ENCODE assay signal across 14 cellular contexts in the genomic region with DNA sequence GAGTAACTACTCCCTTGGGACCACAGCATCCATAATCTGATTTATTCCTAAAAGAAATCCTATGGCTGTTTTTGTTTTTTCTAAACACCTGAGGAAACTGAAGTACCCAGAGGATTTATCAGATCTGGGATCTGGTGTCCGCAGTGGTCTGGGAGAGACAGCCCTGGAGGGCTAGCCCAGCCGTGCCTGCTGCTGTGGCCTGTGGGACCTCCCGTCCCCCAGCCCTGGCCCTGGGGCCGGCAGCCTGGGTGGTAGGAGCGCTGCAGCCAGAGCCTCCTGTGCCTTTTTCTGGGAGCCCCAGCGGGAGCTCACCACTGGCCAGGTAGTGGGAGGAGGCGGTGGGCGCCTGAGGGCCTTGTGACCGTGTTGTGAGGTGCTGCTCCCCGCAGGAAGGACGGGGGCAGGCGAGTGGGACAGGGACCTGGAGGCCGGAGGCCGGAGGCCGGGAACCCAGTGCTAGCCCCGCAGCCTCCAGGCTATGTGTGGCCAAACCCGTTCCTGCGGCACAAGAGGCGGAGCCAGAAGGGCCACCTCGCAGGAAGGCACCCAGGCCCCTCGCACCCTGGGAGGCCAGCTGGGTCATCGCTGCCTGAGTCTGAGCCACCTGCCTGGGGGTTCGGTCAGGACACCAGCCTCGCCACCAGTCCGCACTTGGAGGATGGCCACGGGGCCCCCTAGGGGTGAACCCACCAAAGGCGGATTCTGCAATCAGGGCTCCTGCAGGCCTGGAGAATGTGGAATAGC. TPM values are rescaled to one million over a fixed set of nuclear protein-coding genes. Genes with fewer than 3 reads are reported as not detected.
A peak's percentile ranks its signal among the peaks of the same experiment; 100 is the strongest.
DNase-seq lines count a peak whose midpoint lies in the region; ATAC-seq and TF ChIP-seq lines count a peak whose summit lies in the region.
"Had no signal": no experiment of that assay in that cellular context is flagged by ENCODE, and none has a peak within 500 bp of the region (broad histone marks: within the 10 kb centered on the region; RNA-seq: fewer than 3 reads in every experiment).

No MANE protein-coding gene starts in this region.

- H3K4me3 Mint-ChIP-seq in activated CD8-positive, alpha-beta T cell treated with anti-CD3 and anti-CD28 coated beads for 36 hours = no peak overlapping the region
- H3K4me3 Mint-ChIP-seq: activated T-helper 17 cell treated with anti-CD3 and anti-CD28 coated beads, Interleukin-2, amount 50 U/mL, for 72 hours; stimulated activated effector memory CD8-positive, alpha-beta T cell treated with anti-CD3 and anti-CD28 coated beads, Interleukin-12 subunit alpha, Interleukin-12 subunit beta, amount 100 ng/mL, for 72 hours had no signal

- H4K91ac ChIP-seq in neuronal stem cell (ENCODE audit: low read depth, low read length, poor library complexity) = peak overlapping the region; percentile 27

- no peak for TF ChIP-seq POLR2A in heart left ventricle (IDR thresholded peaks at IDR 0.05)

- no peak overlapping the region for H3K4ac ChIP-seq in neuronal stem cell (ENCODE audit: low read length)

- H3K4me2 ChIP-seq in neuronal stem cell (ENCODE audit: insufficient read depth, low read length, poor library complexity, severe bottlenecking) = no peak overlapping the region

- peak overlapping the region; percentile 39 for H3K14ac ChIP-seq in neuronal stem cell (ENCODE audit: low read length)

- peaks cover 13% of the 10 kb centered on the region for H3K36me3 Mint-ChIP-seq in activated CD8-positive, alpha-beta T cell treated with anti-CD3 and anti-CD28 coated beads for 36 hours (ENCODE audit: low read depth)

- no peaks in the 10 kb centered on the region for H3K27me3 Mint-ChIP-seq in activated CD8-positive, alpha-beta T cell treated with anti-CD3 and anti-CD28 coated beads for 36 hours
- H3K27me3 Mint-ChIP-seq: activated T-helper 17 cell treated with anti-CD3 and anti-CD28 coated beads, Interleukin-2, amount 50 U/mL, for 72 hours had no signal

- H3K27me3 ChIP-seq in heart left ventricle (no peaks in the 10 kb centered on the region), esophagus (ENCODE audit: control insufficient read depth in 1 of 2, insufficient read depth in 2 of 2, low read length in 2 of 2) (no peaks in the 10 kb centered on the region), neuronal stem cell (ENCODE audit: control insufficient read depth in 3 of 3, insufficient read depth in 3 of 3, low read depth in 1 of 3, low read length in 3 of 3) (no peaks in the 10 kb centered on the region), aorta (ENCODE audit: control insufficient read depth in 1 of 2, insufficient read depth in 2 of 2, low read length in 1 of 2) (no peaks in the 10 kb centered on the region)

- no peak for TF ChIP-seq CTCF in heart left ventricle (IDR thresholded peaks at IDR 0.05)
- no peak for TF ChIP-seq CTCF in activated CD8-positive, alpha-beta T cell treated with anti-CD3 and anti-CD28 coated beads for 36 hours (IDR thresholded peaks at IDR 0.05)

- no peak for DNase-seq in heart left ventricle
- DNase-seq in left ventricle myocardium superior = no peak
- DNase-seq in neuronal stem cell (ENCODE audit: low spot score) = no peak
- no peak for DNase-seq in aorta
- no peak for DNase-seq in activated CD8-positive, alpha-beta T cell treated with anti-CD3 and anti-CD28 coated beads for 36 hours
- DNase-seq: ACHN; effector memory CD4-positive, alpha-beta T cell; NCI-H1048 had no signal

- H3K27ac ChIP-seq in heart left ventricle (peak overlapping the region; percentile 44 to 88 (median 74)), esophagus (ENCODE audit: low read depth in 2 of 2, low read length in 1 of 2) (peak overlapping the region; percentile 75 to 85), neuronal stem cell (replicated peaks; ENCODE audit: low read length) (peak overlapping the region; percentile 39), aorta (ENCODE audit: low read depth in 1 of 2, low read length in 2 of 2) (peak overlapping the region; percentile 93 to 98)

- H3K36me3 ChIP-seq in heart left ventricle = peaks cover 0 to 32% (median 24%) of the 10 kb centered on the region in 9 donors
- H3K36me3 ChIP-seq in esophagus (ENCODE audit: control insufficient read depth in 2 of 2, insufficient read depth in 2 of 2, low read length in 1 of 2) = peaks cover 0 to 4% of the 10 kb centered on the region in 2 donors
- H3K36me3 ChIP-seq in neuronal stem cell (replicated peaks in 1 of 2; ENCODE audit: control insufficient read depth in 2 of 2, insufficient read depth in 2 of 2, low read length in 2 of 2) = peaks cover 0 to 28% of the 10 kb centered on the region in 2 donors
- no peaks in the 10 kb centered on the region for H3K36me3 ChIP-seq in aorta (ENCODE audit: control insufficient read depth in 1 of 2, insufficient read depth in 2 of 2, low read length in 1 of 2)

- no peaks in the 10 kb centered on the region for H3K9me3 Mint-ChIP-seq in activated CD8-positive, alpha-beta T cell treated with anti-CD3 and anti-CD28 coated beads for 36 hours
- H3K9me3 Mint-ChIP-seq: activated T-helper 17 cell treated with anti-CD3 and anti-CD28 coated beads, Interleukin-2, amount 50 U/mL, for 72 hours; stimulated activated effector memory CD8-positive, alpha-beta T cell treated with anti-CD3 and anti-CD28 coated beads, Interleukin-12 subunit alpha, Interleukin-12 subunit beta, amount 100 ng/mL, for 72 hours had no signal

- H3K79me1 ChIP-seq in neuronal stem cell (ENCODE audit: low read depth, low read length) = no peaks in the 10 kb centered on the region

- peak overlapping the region; percentile 68 for H2BK12ac ChIP-seq in neuronal stem cell (ENCODE audit: low read length)

- ATAC-seq in heart left ventricle = no peak
- ATAC-seq in left ventricle myocardium superior = no peak
- no peak for ATAC-seq in aorta (ENCODE audit: low FRiP score)
- ATAC-seq in activated CD8-positive, alpha-beta T cell treated with anti-CD3 and anti-CD28 coated beads for 36 hours = no peak
- ATAC-seq in GM19023 (IDR thresholded peaks at IDR 0.05; ENCODE audit: unreplicated experiment) = no peak
- ATAC-seq in HG02840 (IDR thresholded peaks at IDR 0.05; ENCODE audit: low FRiP score, unreplicated experiment) = no peak
- ATAC-seq: activated T-helper 17 cell treated with anti-CD3 and anti-CD28 coated beads, Interleukin-2, amount 50 U/mL, for 72 hours; stimulated activated effector memory CD8-positive, alpha-beta T cell treated with anti-CD3 and anti-CD28 coated beads, Interleukin-12 subunit alpha, Interleukin-12 subunit beta, amount 100 ng/mL, for 72 hours had no signal

- 83 to 90% (median 88%) methylated on average over 17 to 27 of the region's 27 CpGs for WGBS in heart left ventricle, 4 donors
- 90 to 91% methylated on average over 25 to 27 of the region's 27 CpGs for WGBS in esophagus, 2 donors
- no CpG with 5 or more reads among the region's 27 CpGs for WGBS in neuronal stem cell (ENCODE audit: extremely low coverage in 2 of 2, insufficient read length in 2 of 2, insufficient replicate concordance in 1 of 2), 2 donors
- WGBS in aorta, 2 donors = 66 to 69% methylated on average over 19 to 27 of the region's 27 CpGs

- H3K4me3 ChIP-seq in heart left ventricle = no peak overlapping the region
- no peak overlapping the region for H3K4me3 ChIP-seq in esophagus (ENCODE audit: low read depth in 1 of 2, low read length in 2 of 2)
- H3K4me3 ChIP-seq in neuronal stem cell (ENCODE audit: low read length in 2 of 2) = no peak overlapping the region
- no peak overlapping the region for H3K4me3 ChIP-seq in aorta (ENCODE audit: low read length in 2 of 2)
- H3K4me3 ChIP-seq: HAP-1 had no signal

- H2BK120ac ChIP-seq in neuronal stem cell (ENCODE audit: low read depth, low read length) = no peak overlapping the region

- H2BK15ac ChIP-seq in neuronal stem cell (ENCODE audit: low read length) = peak overlapping the region; percentile 90

- peaks cover 14% of the 10 kb centered on the region for H3K4me1 Mint-ChIP-seq in activated CD8-positive, alpha-beta T cell treated with anti-CD3 and anti-CD28 coated beads for 36 hours (ENCODE audit: low read depth)

- H3K27ac Mint-ChIP-seq in activated CD8-positive, alpha-beta T cell treated with anti-CD3 and anti-CD28 coated beads for 36 hours = no peak overlapping the region
- H3K27ac Mint-ChIP-seq: activated T-helper 17 cell treated with anti-CD3 and anti-CD28 coated beads, Interleukin-2, amount 50 U/mL, for 72 hours; stimulated activated effector memory CD8-positive, alpha-beta T cell treated with anti-CD3 and anti-CD28 coated beads, Interleukin-12 subunit alpha, Interleukin-12 subunit beta, amount 100 ng/mL, for 72 hours had no signal

- H2BK5ac ChIP-seq in neuronal stem cell (ENCODE audit: low read length) = peak overlapping the region; percentile 67

- H3K9ac ChIP-seq in neuronal stem cell (ENCODE audit: low read depth, low read length, poor library complexity) = no peak overlapping the region

- H3K4me1 ChIP-seq in heart left ventricle (peaks cover 3 to 58% (median 30%) of the 10 kb centered on the region in 12 donors), esophagus (ENCODE audit: control insufficient read depth in 2 of 2, insufficient read depth in 2 of 2, low read length in 1 of 2) (peaks cover 7 to 11% of the 10 kb centered on the region in 2 donors), neuronal stem cell (ENCODE audit: control insufficient read depth in 2 of 2, insufficient read depth in 1 of 2, low read depth in 1 of 2, low read length in 2 of 2) (peaks cover 17 to 26% of the 10 kb centered on the region in 2 donors), aorta (ENCODE audit: control insufficient read depth in 1 of 2, insufficient read depth in 2 of 2, low read length in 2 of 2) (peaks cover 2 to 23% of the 10 kb centered on the region in 2 donors)

- CTCF ChIA-PET in activated CD8-positive, alpha-beta T cell treated with anti-CD3 and anti-CD28 coated beads for 36 hours (lab: Charles Lee) = interaction anchor here (0.9 to 1.0 kb wide), 2 partner anchors 21 to 170 kb away, joined by 3 read pairs; no protein-coding TSS in a partner anchor

- no peak overlapping the region for H4K8ac ChIP-seq in neuronal stem cell (ENCODE audit: low read depth, low read length)

- H3K18ac ChIP-seq in neuronal stem cell (ENCODE audit: low read length) = peak overlapping the region; percentile 95

- POLR2A ChIA-PET in activated CD8-positive, alpha-beta T cell treated with anti-CD3 and anti-CD28 coated beads for 36 hours (lab: Charles Lee) = no interaction called here

- H3K9me3 ChIP-seq in heart left ventricle (no peaks in the 10 kb centered on the region), esophagus (ENCODE audit: control insufficient read depth in 2 of 2, insufficient read depth in 1 of 2, low read depth in 1 of 2, low read length in 1 of 2) (peaks cover 0 to 2% of the 10 kb centered on the region in 2 donors), neuronal stem cell (replicated peaks in 1 of 2; ENCODE audit: control insufficient read depth in 2 of 2, insufficient read depth in 1 of 2, low read depth in 1 of 2, low read length in 2 of 2) (no peaks in the 10 kb centered on the region), aorta (ENCODE audit: control insufficient read depth, low read length) (no peaks in the 10 kb centered on the region)
- H3K9me3 ChIP-seq: HAP-1 had no signal

- H2AFZ ChIP-seq in neuronal stem cell (ENCODE audit: low read length) = no peak overlapping the region

- peak overlapping the region; percentile 98 for H2AK5ac ChIP-seq in neuronal stem cell (ENCODE audit: low read depth, low read length)

- intact Hi-C loops in heart left ventricle (cut with DNase I) (no loop called here), left ventricle myocardium superior (cut with micrococcal nuclease) (no loop called here), aorta (cut with DNase I) (loop anchor here in 1 of 2 donors (2.0 kb wide), 1 partner anchor 17 kb away; no protein-coding TSS in a partner anchor)
- intact Hi-C loops in activated CD8-positive, alpha-beta T cell treated with anti-CD3 and anti-CD28 coated beads for 36 hours (cut with micrococcal nuclease) = no loop called here

- no peak overlapping the region for H3K23ac ChIP-seq in neuronal stem cell (ENCODE audit: low read depth, low read length, poor library complexity)

RNA-seq across cellular contexts. Expression of gene C11orf96, which starts 18.2 kb away (rescaled TPM):
- total RNA-seq in heart left ventricle (100 to 1,000 TPM in 1 of 9 donors, 10 to 100 TPM in 7, 1 to 10 TPM in 1; 9.6 to 109 (median 18.1) TPM), left ventricle myocardium superior (16.1 TPM), aorta (1,000 to 10,000 TPM in 1 of 2 donors, 100 to 1,000 TPM in 1; 629 to 1,628 TPM)
- polyA plus RNA-seq in heart left ventricle (10 to 100 TPM in 1 of 2 donors, 1 to 10 TPM in 1; 7.9 to 18.5 TPM), esophagus (10 to 100 TPM in 1 of 2 donors, 1 to 10 TPM in 1; 4.8 to 38.4 TPM), aorta (100 to 1,000 TPM in 1 of 2 donors, 10 to 100 TPM in 1; 67.7 to 759 TPM)
- polyA plus RNA-seq in neuronal stem cell (2013, experiment 1 of 2) = 3.5 TPM
- polyA plus RNA-seq in neuronal stem cell (2013, experiment 2 of 2) = 4.2 TPM
- 1 to 10 TPM; 1.0 to 1.3 TPM for total RNA-seq in activated CD8-positive, alpha-beta T cell treated with anti-CD3 and anti-CD28 coated beads for 36 hours

RNA-seq across cellular contexts. Expression of gene ALKBH3, which starts 43.7 kb away (rescaled TPM):
- total RNA-seq in heart left ventricle (10 to 100 TPM; 13.1 to 24.7 (median 19.5) TPM), left ventricle myocardium superior (17.5 TPM), aorta (10 to 100 TPM; 24.5 to 25.1 TPM)
- polyA plus RNA-seq in heart left ventricle (10 to 100 TPM; 20.5 to 22.4 TPM), esophagus (10 to 100 TPM; 15.3 to 23.2 TPM), aorta (10 to 100 TPM; 12.5 to 46.3 TPM)
- polyA plus RNA-seq in neuronal stem cell (2013, experiment 1 of 2) = 15.5 TPM
- polyA plus RNA-seq in neuronal stem cell (2013, experiment 2 of 2) = 14.1 TPM
- 10 to 100 TPM; 40.1 to 48.4 TPM for total RNA-seq in activated CD8-positive, alpha-beta T cell treated with anti-CD3 and anti-CD28 coated beads for 36 hours

Comparison
In these comparisons a context has a peak if more than half of its experiments do, and no peak if none do; other contexts are left out.
1. H3K27ac ChIP-seq: peak in every context shown above with its lines; median percentile 96 in aorta; 80 in esophagus; 74 in heart left ventricle; 39 in neuronal stem cell.
2. RNA of gene C11orf96, which starts 18.2 kb away (total RNA-seq): 629 to 1,628 TPM in aorta; 9.6 to 109 TPM in heart left ventricle, 16.1 TPM in left ventricle myocardium superior (single experiment) and 1.0 to 1.3 TPM in activated CD8-positive, alpha-beta T cell treated with anti-CD3 and anti-CD28 coated beads for 36 hours; every median in the first group is over 4 times any median in the second.